In the genomic region with DNA sequence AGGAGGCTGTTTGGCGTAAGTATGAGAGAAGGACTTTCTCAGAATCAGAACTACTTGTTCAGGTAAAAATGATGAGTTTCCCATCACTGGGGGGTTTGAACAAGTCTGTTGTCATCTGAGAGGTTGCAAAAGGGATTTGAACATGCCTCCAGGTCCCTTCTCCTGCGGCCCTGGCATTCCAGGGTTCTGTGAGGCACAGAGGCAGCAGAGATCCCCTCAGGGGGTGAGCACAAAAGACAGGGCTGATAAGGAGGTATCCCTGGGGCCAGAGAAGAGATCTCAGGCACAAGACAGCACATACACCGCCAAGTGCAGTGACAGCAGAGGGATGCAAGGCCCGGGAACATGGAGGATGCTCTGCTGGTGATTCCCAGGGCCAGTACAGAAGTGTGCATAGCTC, we compare ENCODE assay signal across 23 cellular contexts.
"Had no signal": no experiment of that assay in that cellular context is flagged by ENCODE, and none has a peak within 500 bp of the region (broad histone marks: within the 10 kb centered on the region; RNA-seq: fewer than 3 reads in every experiment).

No MANE protein-coding gene starts in this region.

- H3K9me3 ChIP-seq: ovary, right atrium auricular region, right lobe of liver, thoracic aorta, tibial artery, upper lobe of right lung had no signal

- H3K36me3 ChIP-seq: heart right ventricle, left ventricle myocardium inferior, ovary, right atrium auricular region, right lobe of liver, suprapubic skin, thoracic aorta, tibial artery, upper lobe of right lung had no signal

- H3K27me3 ChIP-seq: hepatocyte, ovary, right atrium auricular region, right lobe of liver, suprapubic skin, tibial artery, upper lobe of right lung had no signal

- H2AFZ ChIP-seq: hepatocyte had no signal

- H3K27ac Mint-ChIP-seq: naive thymus-derived CD8-positive, alpha-beta T cell; nephron; progenitor cell of endocrine pancreas; stimulated activated naive CD8-positive, alpha-beta T cell treated with anti-CD3 and anti-CD28 coated beads, Interleukin-15, Interleukin-2, amounts not matched to agents 100 ng/mL and 50 ng/mL, for 24 hours had no signal

- H3K4me1 ChIP-seq: heart right ventricle, left ventricle myocardium inferior, right atrium auricular region, right lobe of liver, suprapubic skin, tibial artery, upper lobe of right lung had no signal

- H3K36me3 Mint-ChIP-seq: naive thymus-derived CD8-positive, alpha-beta T cell had no signal

- H3K4me1 Mint-ChIP-seq: naive thymus-derived CD8-positive, alpha-beta T cell had no signal

- H3K4me2 ChIP-seq: hepatocyte, smooth muscle cell had no signal

- ATAC-seq: heart right ventricle; naive thymus-derived CD8-positive, alpha-beta T cell; right lobe of liver; upper lobe of right lung had no signal

- H3K4me3 Mint-ChIP-seq: naive thymus-derived CD8-positive, alpha-beta T cell; nephron; neural crest cell; stimulated activated naive CD8-positive, alpha-beta T cell treated with anti-CD3 and anti-CD28 coated beads, Interleukin-15, Interleukin-2, amounts not matched to agents 100 ng/mL and 50 ng/mL, for 24 hours had no signal

- FAIRE-seq: kidney, urothelium cell line had no signal

- H3K9me3 Mint-ChIP-seq: nephron, neural crest cell had no signal

- H3K79me2 ChIP-seq: hepatocyte had no signal

- DNase-seq: heart right ventricle; kidney; left ventricle myocardium inferior; naive thymus-derived CD8-positive, alpha-beta T cell; ovary; right lobe of liver; stimulated activated CD4-positive, alpha-beta T cell treated with anti-CD3 and anti-CD28 coated beads, Interleukin-1b, Interleukin-23, amount 100 ng/mL, for 48 hours; stimulated activated CD4-positive, alpha-beta T cell treated with anti-CD3 and anti-CD28 coated beads, Interleukin-2, amount 100 ng/mL, for 48 hours; stimulated activated naive CD4-positive, alpha-beta T cell; tibial artery; trophoblast cell; upper lobe of right lung had no signal

- H3K27ac ChIP-seq: heart right ventricle, hepatocyte, left ventricle myocardium inferior, ovary, right atrium auricular region, right lobe of liver, suprapubic skin, thoracic aorta, tibial artery, upper lobe of right lung had no signal

- H3K4me3 ChIP-seq: heart right ventricle, hepatocyte, left ventricle myocardium inferior, lung, ovary, right atrium auricular region, right lobe of liver, smooth muscle cell, suprapubic skin, thoracic aorta, tibial artery, upper lobe of right lung had no signal
